Comparison of ENCODE assay signal across 12 cellular contexts in the genomic region with DNA sequence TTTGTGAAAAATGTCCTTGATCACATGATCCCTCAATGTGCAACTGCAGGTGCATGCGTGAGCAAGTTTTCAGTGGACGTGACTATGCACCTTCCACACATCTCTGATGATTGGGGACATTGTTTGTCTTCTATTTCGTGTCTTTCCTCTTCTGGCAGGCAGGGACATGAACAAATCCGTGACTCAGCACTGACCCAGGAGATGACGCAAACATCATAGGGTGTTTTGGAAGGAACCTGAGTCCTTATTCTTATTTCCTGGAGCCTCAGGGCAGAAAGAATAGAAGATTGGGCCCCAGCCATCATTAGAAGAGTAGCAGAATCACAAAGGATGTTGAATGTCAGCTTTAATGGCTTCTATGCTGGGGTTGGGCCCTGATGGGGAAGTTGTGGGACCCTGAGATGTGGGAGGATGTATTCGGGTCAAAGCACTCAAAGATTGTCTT. TPM values are rescaled to one million over a fixed set of nuclear protein-coding genes. Genes with fewer than 3 reads are reported as not detected.
DNase-seq lines count a peak whose midpoint lies in the region; ATAC-seq and TF ChIP-seq lines count a peak whose summit lies in the region.
"Had no signal": no experiment of that assay in that cellular context is flagged by ENCODE, and none has a peak within 500 bp of the region (broad histone marks: within the 10 kb centered on the region; RNA-seq: fewer than 3 reads in every experiment).

No MANE protein-coding gene starts in this region.

- in situ Hi-C loops in KBM-7 (cut with MboI; ENCODE audit: low pct_unique_long_range_greater_than_20kb, low sequenced_read_pairs) = no loop called here

- no peaks in the 10 kb centered on the region for H3K36me3 ChIP-seq in tibial nerve

- H3K9me3 ChIP-seq in tibial nerve = no peaks in the 10 kb centered on the region

- H3K27me3 ChIP-seq in tibial nerve = no peaks in the 10 kb centered on the region

- H3K4me3 ChIP-seq in tibial nerve = no peak overlapping the region

- no peaks in the 10 kb centered on the region for H3K4me1 ChIP-seq in tibial nerve

- ATAC-seq in HG02678 (IDR thresholded peaks at IDR 0.05; ENCODE audit: unreplicated experiment) = no peak
- ATAC-seq: natural killer cell treated with Interleukin-12 subunit alpha and Interleukin-12 subunit beta and Interleukin-15 and Interleukin-18, amount 100 ng/mL, for 72 hours; T-helper 17 cell had no signal

- TF ChIP-seq POLR2A in tibial nerve (IDR thresholded peaks at IDR 0.05) = no peak

- no peak for TF ChIP-seq EP300 in tibial nerve (IDR thresholded peaks at IDR 0.05)

- peak; percentile 21 for DNase-seq in AG20443 (ENCODE audit: low spot score)
- peak; percentile 71 for DNase-seq in KBM-7
- DNase-seq in SKM-1 treated with dmso at 0.1 percent for 144 hours (lab: John Stamatoyannopoulos, UW; ENCODE audit: unreplicated experiment) = peak; percentile 33
- DNase-seq in inferior parietal cortex (ENCODE audit: extremely low spot score) = peak; percentile 0
- no peak for DNase-seq in NCI-H1930 (lab: John Stamatoyannopoulos, UW)
- no peak for DNase-seq in HK-2 (ENCODE audit: unreplicated experiment)
- no peak for DNase-seq in tibial nerve (ENCODE audit: low spot score in 2 of 2)
- DNase-seq: NCI-H446, T-helper 17 cell had no signal

- TF ChIP-seq CTCF in tibial nerve (IDR thresholded peaks at IDR 0.05) = no peak

- no peak overlapping the region for H3K27ac ChIP-seq in tibial nerve
- H3K27ac ChIP-seq: C4-2B had no signal

- 62 to 75% methylated on average over 6 of the region's 6 CpGs for WGBS in tibial nerve, 2 donors

RNA-seq across cellular contexts. Expression of a gene that starts 11.9 kb away (rescaled TPM):
- total RNA-seq in tibial nerve = not detected
- total RNA-seq: natural killer cell treated with Interleukin-12 subunit alpha and Interleukin-12 subunit beta and Interleukin-15 and Interleukin-18, amount 100 ng/mL, for 72 hours; T-helper 17 cell had no signal

RNA-seq across cellular contexts. Expression of a gene that starts 50.4 kb away (rescaled TPM):
- total RNA-seq in tibial nerve = 1 to 10 TPM; 1.4 to 5.1 (median 1.9) TPM

Comparison
In these comparisons a context has a peak if more than half of its experiments do, and no peak if none do; other contexts are left out.
1. DNase-seq: peak in AG20443 (single experiment), KBM-7 (single experiment), SKM-1 treated with dmso at 0.1 percent for 144 hours (single experiment) and inferior parietal cortex (single experiment); none in NCI-H1930 (0 of 2), HK-2 (single experiment) and tibial nerve (0 of 2).